19 cellular contexts compared by ENCODE assay signal in the genomic region with DNA sequence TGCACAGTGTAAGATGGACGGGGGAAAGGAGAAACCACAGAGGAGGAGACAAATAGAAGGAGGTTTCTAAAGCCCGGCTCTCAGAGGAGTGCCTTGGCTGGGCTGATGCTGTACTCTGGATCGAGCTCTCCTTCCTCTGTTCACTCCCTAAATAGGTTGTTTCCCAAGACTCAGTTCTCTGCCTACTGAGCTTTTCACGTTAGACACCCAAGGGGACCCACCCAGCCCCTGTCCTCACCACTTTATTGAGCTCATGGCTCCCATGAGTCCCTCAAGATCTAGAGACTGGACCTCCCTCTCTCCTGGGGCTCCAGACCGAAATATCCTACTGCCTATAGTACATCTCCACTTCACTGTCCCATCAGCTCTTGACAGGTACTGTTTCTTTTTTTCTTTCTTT.
"Had no signal": no experiment of that assay in that cellular context is flagged by ENCODE, and none has a peak within 500 bp of the region (broad histone marks: within the 10 kb centered on the region; RNA-seq: fewer than 3 reads in every experiment).

No MANE protein-coding gene starts in this region.

- H3K4me1 Mint-ChIP-seq: brain had no signal

- H3K27ac Mint-ChIP-seq: activated naive CD8-positive, alpha-beta T cell treated with anti-CD3 and anti-CD28 coated beads for 36 hours; activated T-cell treated with anti-CD3 and anti-CD28 coated beads, Interleukin-2, amount 50 U/mL, for 72 hours; brain; type B pancreatic cell had no signal

- ATAC-seq: activated T-cell treated with anti-CD3 and anti-CD28 coated beads, Interleukin-2, amount 50 U/mL, for 72 hours; left colon; lower lobe of right lung; stimulated activated naive CD8-positive, alpha-beta T cell treated with anti-CD3 and anti-CD28 coated beads, Interleukin-15, Interleukin-2, amounts not matched to agents 100 U/mL and 50 U/mL, for 24 hours had no signal

- H3K27me3 Mint-ChIP-seq: activated B cell treated with CpG ODN at 0.5 μM for 24 hours; activated naive CD8-positive, alpha-beta T cell treated with anti-CD3 and anti-CD28 coated beads for 36 hours; brain; type B pancreatic cell had no signal

- H3K9me3 Mint-ChIP-seq: activated B cell treated with CpG ODN at 0.5 μM for 24 hours; activated naive CD8-positive, alpha-beta T cell treated with anti-CD3 and anti-CD28 coated beads for 36 hours; activated T-cell treated with anti-CD3 and anti-CD28 coated beads, Interleukin-2, amount 50 U/mL, for 72 hours; brain; nephron progenitor cell; type B pancreatic cell had no signal

- H3K4me3 Mint-ChIP-seq: activated B cell treated with CpG ODN at 0.5 μM for 24 hours; activated naive CD8-positive, alpha-beta T cell treated with anti-CD3 and anti-CD28 coated beads for 36 hours; activated T-cell treated with anti-CD3 and anti-CD28 coated beads, Interleukin-2, amount 50 U/mL, for 72 hours; brain; nephron progenitor cell; type B pancreatic cell had no signal

- DNase-seq: activated B cell treated with CpG ODN at 0.5 μM for 24 hours; activated CD4-positive, alpha-beta T cell treated with anti-CD3 and anti-CD28 coated beads for 4 hours; activated CD8-positive, alpha-beta memory T cell treated with anti-CD3 and anti-CD28 coated beads, Interleukin-2, amount 50 U/mL, for 4 hours; activated gamma-delta T cell; activated naive CD8-positive, alpha-beta T cell treated with anti-CD3 and anti-CD28 coated beads for 36 hours; activated T-cell treated with anti-CD3 and anti-CD28 coated beads, Interleukin-2, amount 50 U/mL, for 72 hours; caudate nucleus; foreskin melanocyte; glutamatergic neuron; hippocampal formation; left colon; lower lobe of right lung; nephron progenitor cell; nucleus accumbens; spleen; stimulated activated naive CD8-positive, alpha-beta T cell treated with anti-CD3 and anti-CD28 coated beads, Interleukin-15, Interleukin-2, amounts not matched to agents 100 U/mL and 50 U/mL, for 24 hours; SW 1271 had no signal
